Comparison of ENCODE assay signal across 8 cellular contexts in the genomic region with DNA sequence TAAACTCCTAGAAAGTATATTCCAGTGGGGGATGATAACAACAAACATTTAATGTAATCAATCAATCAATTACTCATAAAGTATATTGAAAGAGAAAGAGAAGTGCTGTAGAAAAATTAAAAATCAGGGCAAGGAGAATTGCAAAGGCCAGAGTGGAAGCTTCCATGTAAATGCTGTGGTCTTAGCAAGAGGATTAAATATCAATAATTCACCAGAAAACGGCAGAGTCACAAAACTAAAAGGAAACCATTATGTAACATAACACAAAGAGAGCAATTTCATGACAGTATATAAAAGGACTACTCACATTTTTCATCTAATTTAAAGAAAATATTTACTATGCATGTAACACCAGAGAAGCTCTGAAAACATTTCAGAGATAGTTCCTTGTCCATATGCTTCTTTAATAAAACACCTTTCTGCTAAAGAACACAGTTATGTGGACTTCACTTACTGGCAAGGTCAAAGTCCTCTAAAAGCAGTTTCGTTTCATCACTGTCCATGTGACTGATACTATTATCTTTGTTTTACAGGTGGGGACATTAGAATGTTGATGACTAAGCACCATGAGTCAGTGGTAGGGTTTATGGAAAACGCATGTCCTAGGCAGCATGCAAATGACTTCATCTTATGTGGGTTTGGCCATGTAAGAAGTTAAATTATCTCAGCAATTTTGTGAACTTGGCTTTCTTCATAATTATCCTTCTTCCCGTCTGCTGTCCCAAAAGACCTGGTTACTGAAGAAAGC.
DNase-seq lines count a peak whose midpoint lies in the region; ATAC-seq and TF ChIP-seq lines count a peak whose summit lies in the region.

No MANE protein-coding gene starts in this region.

- intact Hi-C loops in HCT116 (cut with micrococcal nuclease) (no loop called here), posterior cingulate gyrus (cut with DNase I) (no loop called here)

- H3K9me2 ChIP-seq in HCT116 (ENCODE audit: insufficient read depth) = no peaks in the 10 kb centered on the region

- H3K27ac ChIP-seq in HCT116 (ENCODE audit: low read depth, low read length) = no peak overlapping the region
- peak overlapping the region; percentile 15 for H3K27ac ChIP-seq in fibroblast of lung (ENCODE audit: insufficient read depth, low read length)
- peak overlapping the region; percentile 25 for H3K27ac ChIP-seq in suprapubic skin

- no peaks in the 10 kb centered on the region for H3K4me1 Mint-ChIP-seq in natural killer cell treated with Interleukin-12 subunit alpha and Interleukin-12 subunit beta and Interleukin-15 and Interleukin-18, amount 100 ng/mL, for 72 hours (ENCODE audit: low read depth in 2 of 2)

- TF ChIP-seq EP300 in suprapubic skin (IDR thresholded peaks at IDR 0.05) = no peak

- RAD21 ChIA-PET in HCT116 (lab: Charles Lee; ENCODE audit: low non-redundant PET in 1 of 2, low total read pairs in 2 of 2, uncharacterized antibody in 2 of 2, unreplicated experiment in 2 of 2) = no interaction called here

- H3K27me3 Mint-ChIP-seq in natural killer cell treated with Interleukin-12 subunit alpha and Interleukin-12 subunit beta and Interleukin-15 and Interleukin-18, amount 100 ng/mL, for 72 hours = no peaks in the 10 kb centered on the region

- H3K9me3 ChIP-seq in HCT116 (ENCODE audit: control insufficient read depth in 1 of 2, insufficient read depth in 1 of 2, low read depth in 1 of 2, low read length in 2 of 2) (no peaks in the 10 kb centered on the region), fibroblast of lung (ENCODE audit: control insufficient read depth, insufficient read depth, low read depth, low read length) (no peaks in the 10 kb centered on the region), suprapubic skin (no peaks in the 10 kb centered on the region)

- H3K36me3 ChIP-seq in HCT116 (ENCODE audit: control insufficient read depth in 1 of 2, insufficient read depth in 2 of 2, low read length in 2 of 2) (no peaks in the 10 kb centered on the region), fibroblast of lung (ENCODE audit: control insufficient read depth, insufficient read depth, low read length) (no peaks in the 10 kb centered on the region), suprapubic skin (no peaks in the 10 kb centered on the region)

- BruUV-seq in HCT116 (replicated peaks; lab: Mats Ljungman, UMichigan) = TSS peak; percentile 92

- no peaks in the 10 kb centered on the region for H3K36me3 Mint-ChIP-seq in natural killer cell treated with Interleukin-12 subunit alpha and Interleukin-12 subunit beta and Interleukin-15 and Interleukin-18, amount 100 ng/mL, for 72 hours

- H3K9me3 Mint-ChIP-seq in natural killer cell treated with Interleukin-12 subunit alpha and Interleukin-12 subunit beta and Interleukin-15 and Interleukin-18, amount 100 ng/mL, for 72 hours = peaks cover 8% of the 10 kb centered on the region

- peak overlapping the region; percentile 54 for H3K9ac ChIP-seq in HCT116 (ENCODE audit: low read length)
- no peak overlapping the region for H3K9ac ChIP-seq in fibroblast of lung (ENCODE audit: insufficient read depth, low read length)

- DNase-seq in COLO668 (lab: John Stamatoyannopoulos, UW; ENCODE audit: unreplicated experiment) (peak; percentile 4), HCT116 (ENCODE audit: low read depth, low spot score) (peak; percentile 96), NCI-H1048 (lab: John Stamatoyannopoulos, UW) (peak; percentile 27), fibroblast of lung (ENCODE audit: low read depth in 2 of 2) (peak; percentile 88 to 99), suprapubic skin (ENCODE audit: low spot score in 2 of 2) (no peak), NCI-H2171 treated with DMSO at 0.1 percent for 48 hours (lab: John Stamatoyannopoulos, UW) (no peak), posterior cingulate gyrus (no peak)
- no peak for DNase-seq in natural killer cell treated with Interleukin-12 subunit alpha and Interleukin-12 subunit beta and Interleukin-15 and Interleukin-18, amount 100 ng/mL, for 72 hours (ENCODE audit: low spot score)

- no peaks in the 10 kb centered on the region for H3K79me2 ChIP-seq in HCT116 (ENCODE audit: insufficient read depth, low read length)
- H3K79me2 ChIP-seq in fibroblast of lung (ENCODE audit: control insufficient read depth, insufficient read depth, low read length) = no peaks in the 10 kb centered on the region

- no peak for TF ChIP-seq POLR2A in HCT116 (IDR thresholded peaks at IDR 0.05; ENCODE audit: borderline replicate concordance, extremely low read depth, insufficient read depth, insufficient read length)
- TF ChIP-seq POLR2A in suprapubic skin (IDR thresholded peaks at IDR 0.05) = no peak

- CTCF ChIA-PET in HCT116 (lab: Charles Lee) = no interaction called here

- 27% methylated on average over 4 of the region's 4 CpGs for WGBS in suprapubic skin

- peaks cover 23 to 80% of the 10 kb centered on the region in 2 experiments for H3K4me1 ChIP-seq in HCT116 (ENCODE audit: control insufficient read depth in 1 of 2, insufficient read depth in 2 of 2, low read length in 2 of 2)
- H3K4me1 ChIP-seq in fibroblast of lung (ENCODE audit: control insufficient read depth, extremely low read depth, insufficient read depth, low read length) = peaks cover 12% of the 10 kb centered on the region
- peaks cover 25% of the 10 kb centered on the region for H3K4me1 ChIP-seq in suprapubic skin

- peak overlapping the region; percentile 30 for H2AFZ ChIP-seq in HCT116 (ENCODE audit: low read depth, low read length, poor library complexity, severe bottlenecking)
- H2AFZ ChIP-seq in fibroblast of lung (ENCODE audit: low read length) = no peak overlapping the region

- POLR2A ChIA-PET in HCT116 (lab: Charles Lee) = no interaction called here

- no peak for TF ChIP-seq RAD21 in HCT116 (IDR thresholded peaks at IDR 0.05; ENCODE audit: low read depth)

- TF ChIP-seq CTCF in HCT116 (IDR thresholded peaks at IDR 0.05 in 2 of 3, conservative IDR thresholded peaks at IDR 0.05 in 1 of 3; ENCODE audit: borderline replicate concordance in 1 of 3, insufficient read depth in 1 of 3, low read depth in 2 of 3, low read length in 2 of 3) = no peak
- TF ChIP-seq CTCF in fibroblast of lung (conservative IDR thresholded peaks at IDR 0.05 in 1 of 2, IDR thresholded peaks at IDR 0.05 in 1 of 2; ENCODE audit: low read depth in 1 of 2, low read length in 2 of 2) = no peak
- no peak for TF ChIP-seq CTCF in suprapubic skin (IDR thresholded peaks at IDR 0.05)

- H3K4me2 ChIP-seq in HCT116 (ENCODE audit: low read length) = peak overlapping the region; percentile 64
- H3K4me2 ChIP-seq in fibroblast of lung (ENCODE audit: extremely low read depth, insufficient read depth, low read length) = peak overlapping the region; percentile 10

- peak overlapping the region in 1 of 2 experiments; percentile 26; a peak in 3 of 4 replicates for H3K4me3 ChIP-seq in HCT116 (replicated peaks in 1 of 2; ENCODE audit: low read depth in 1 of 2, low read length in 2 of 2)
- no peak overlapping the region for H3K4me3 ChIP-seq in fibroblast of lung (replicated peaks in 1 of 4; ENCODE audit: control extremely low read depth in 1 of 4, insufficient read depth in 1 of 4, low read depth in 3 of 4, low read length in 4 of 4)
- H3K4me3 ChIP-seq in suprapubic skin = no peak overlapping the region

- peak; percentile 83 for ATAC-seq in HCT116
- no peak for ATAC-seq in natural killer cell treated with Interleukin-12 subunit alpha and Interleukin-12 subunit beta and Interleukin-15 and Interleukin-18, amount 100 ng/mL, for 72 hours

- H4K20me1 ChIP-seq in HCT116 (ENCODE audit: insufficient read depth) (no peaks in the 10 kb centered on the region), fibroblast of lung (ENCODE audit: control insufficient read depth, extremely low read depth, insufficient read depth, low read length) (no peaks in the 10 kb centered on the region)

- no peaks in the 10 kb centered on the region for H3K27me3 ChIP-seq in HCT116 (ENCODE audit: insufficient read depth, low read length)
- H3K27me3 ChIP-seq in fibroblast of lung (ENCODE audit: control insufficient read depth, insufficient read depth, low read length) = no peaks in the 10 kb centered on the region
- no peaks in the 10 kb centered on the region for H3K27me3 ChIP-seq in suprapubic skin

- H3K27ac Mint-ChIP-seq in natural killer cell treated with Interleukin-12 subunit alpha and Interleukin-12 subunit beta and Interleukin-15 and Interleukin-18, amount 100 ng/mL, for 72 hours = no peak overlapping the region

- H3K4me3 Mint-ChIP-seq in natural killer cell treated with Interleukin-12 subunit alpha and Interleukin-12 subunit beta and Interleukin-15 and Interleukin-18, amount 100 ng/mL, for 72 hours = no peak overlapping the region

TF ChIP-seq in HCT116, 20 proteins besides CTCF, POLR2A, EP300 and RAD21 (continues in another document):
- TF ChIP-seq SIN3A (IDR thresholded peaks at IDR 0.05; ENCODE audit: low read depth) = peak; percentile 60; the same call in 1 of the 2 replicates
- TF ChIP-seq, protein P1, sequence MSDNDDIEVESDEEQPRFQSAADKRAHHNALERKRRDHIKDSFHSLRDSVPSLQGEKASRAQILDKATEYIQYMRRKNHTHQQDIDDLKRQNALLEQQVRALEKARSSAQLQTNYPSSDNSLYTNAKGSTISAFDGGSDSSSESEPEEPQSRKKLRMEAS (IDR thresholded peaks at IDR 0.05) = peak; percentile 65; the same call in 1 of the 2 replicates
- TF ChIP-seq EGR1 (IDR thresholded peaks at IDR 0.05; ENCODE audit: low read depth) = 0 out of 2 replicates have a peak, but pooled peaks have one; percentile 18
- TF ChIP-seq CBX3 (IDR thresholded peaks at IDR 0.05; ENCODE audit: low read depth) = peak; percentile 69; the same call in 1 of the 2 replicates
- TF ChIP-seq SP1 (IDR thresholded peaks at IDR 0.05; ENCODE audit: low read depth) = peak; percentile 85
- TF ChIP-seq TCF7L2 (IDR thresholded peaks at IDR 0.05; ENCODE audit: borderline replicate concordance, extremely low read depth, insufficient read depth, insufficient read length) = no peak
- peak; percentile 93 for TF ChIP-seq JUND (IDR thresholded peaks at IDR 0.05)
- peak; percentile 75; the same call in 1 of the 2 replicates for TF ChIP-seq SRF (IDR thresholded peaks at IDR 0.05; ENCODE audit: low read depth)
- TF ChIP-seq ZNF274 (IDR thresholded peaks at IDR 0.05; ENCODE audit: low read depth, low read length) = no peak
- peak; percentile 56; the same call in 1 of the 2 replicates for TF ChIP-seq POLR2AphosphoS5 (IDR thresholded peaks at IDR 0.05; ENCODE audit: low read depth, low read length)
- TF ChIP-seq FOSL1 (IDR thresholded peaks at IDR 0.05; ENCODE audit: low read depth) = peak; percentile 93
- no peak for TF ChIP-seq YY1 (IDR thresholded peaks at IDR 0.05; ENCODE audit: extremely low read depth, insufficient replicate concordance, low read depth, low read length)

Comparison
In these comparisons a context has a peak if more than half of its experiments do, and no peak if none do; other contexts are left out.
1. DNase-seq: peak in COLO668 (single experiment), HCT116 (single experiment), NCI-H1048 (single experiment) and fibroblast of lung (2 of 2); none in suprapubic skin (0 of 2), natural killer cell treated with Interleukin-12 subunit alpha and Interleukin-12 subunit beta and Interleukin-15 and Interleukin-18, amount 100 ng/mL, for 72 hours (single experiment), NCI-H2171 treated with DMSO at 0.1 percent for 48 hours (single experiment) and posterior cingulate gyrus (0 of 10).